1 cellular context compared by ENCODE assay signal in genomic region chr9:137461663-137462395, GRCh38.
TF ChIP-seq lines count a peak whose summit lies in the region.

No MANE protein-coding gene starts in this region.

TF ChIP-seq in HepG2, 621 proteins besides CTCF, POLR2A, EP300 and RAD21:
- TF ChIP-seq ZBTB39 (CRISPR knock-in tag; IDR thresholded peaks at IDR 0.05) (peak; percentile 10; the same call in 1 of the 2 replicates), SP4 (CRISPR knock-in tag; IDR thresholded peaks at IDR 0.05) (no peak), ZBTB38 (CRISPR knock-in tag; IDR thresholded peaks at IDR 0.05) (0 out of 2 replicates have a peak, but pooled peaks have one; percentile 2), ZBTB33 (CRISPR knock-in tag; IDR thresholded peaks at IDR 0.05) (peak; percentile 92), GMEB1 (CRISPR knock-in tag; IDR thresholded peaks at IDR 0.05; ENCODE audit: borderline replicate concordance) (no peak)
